Comparison of ENCODE assay signal across 1 cellular context in genomic region chr12:6899837-6900519, GRCh38.
TF ChIP-seq lines count a peak whose summit lies in the region.

No MANE protein-coding gene starts in this region.

TF ChIP-seq in GM23338, 12 proteins besides CTCF, POLR2A, EP300 and RAD21 (continued from another document):
- TF ChIP-seq ETS1 (IDR thresholded peaks at IDR 0.05) (no peak), JUNB (IDR thresholded peaks at IDR 0.05; ENCODE audit: unreplicated experiment) (no peak)
